Comparison of ENCODE assay signal across 4 cellular contexts in genomic region chr20:13058666-13059389, GRCh38.
TF ChIP-seq lines count a peak whose summit lies in the region.

No MANE protein-coding gene starts in this region.

TF ChIP-seq in A549, 52 proteins besides CTCF, POLR2A, EP300 and RAD21 (continues in another document):
- TF ChIP-seq HOXA7 (CRISPR knock-in tag; IDR thresholded peaks at IDR 0.05): no peak
- no peak for TF ChIP-seq JUN (IDR thresholded peaks at IDR 0.05)
- TF ChIP-seq HOXB5 (CRISPR knock-in tag; IDR thresholded peaks at IDR 0.05): no peak
- no peak for TF ChIP-seq HOXB13 (CRISPR knock-in tag; IDR thresholded peaks at IDR 0.05; ENCODE audit: low read depth)
- no peak for TF ChIP-seq MAZ (IDR thresholded peaks at IDR 0.05; ENCODE audit: borderline replicate concordance, low read depth, low read length)
- no peak for TF ChIP-seq HES2 (IDR thresholded peaks at IDR 0.05)
- TF ChIP-seq TFCP2L1 (CRISPR knock-in tag; IDR thresholded peaks at IDR 0.05): no peak
- no peak for TF ChIP-seq EHF (CRISPR knock-in tag; IDR thresholded peaks at IDR 0.05)
- no peak for TF ChIP-seq REST (IDR thresholded peaks at IDR 0.05)
- TF ChIP-seq ZSCAN20 (CRISPR knock-in tag; IDR thresholded peaks at IDR 0.05): no peak
- no peak for TF ChIP-seq FOXS1 (CRISPR knock-in tag; IDR thresholded peaks at IDR 0.05)
- no peak for TF ChIP-seq RFX5 (IDR thresholded peaks at IDR 0.05)
- no peak for TF ChIP-seq PBX3 (IDR thresholded peaks at IDR 0.05)

TF ChIP-seq in GM23338, 12 proteins besides CTCF, POLR2A, EP300 and RAD21 (continues in another document):
- TF ChIP-seq STAT1 (IDR thresholded peaks at IDR 0.05; ENCODE audit: unreplicated experiment): no peak
- no peak for TF ChIP-seq ZNF331 (CRISPR knock-in tag; IDR thresholded peaks at IDR 0.05; ENCODE audit: low read depth)
- no peak for TF ChIP-seq ZNF462 (CRISPR knock-in tag; IDR thresholded peaks at IDR 0.05)
- no peak for TF ChIP-seq NANOG (IDR thresholded peaks at IDR 0.05; ENCODE audit: borderline replicate concordance)
- no peak for TF ChIP-seq EZH2 (IDR thresholded peaks at IDR 0.05; ENCODE audit: low read depth, unreplicated experiment)
- no peak for TF ChIP-seq EZH2phosphoT487 (IDR thresholded peaks at IDR 0.05; ENCODE audit: unreplicated experiment)

TF ChIP-seq in WTC11, 78 proteins besides CTCF, POLR2A, EP300 and RAD21:
- TF ChIP-seq USF1 (CRISPR knock-in tag; IDR thresholded peaks at IDR 0.05) (no peak), ATF6 (CRISPR knock-in tag; IDR thresholded peaks at IDR 0.05) (no peak), GABPB1 (CRISPR knock-in tag; IDR thresholded peaks at IDR 0.05) (peak; percentile 56)

TF ChIP-seq in H1, 55 proteins besides CTCF, POLR2A, EP300 and RAD21:
- no peak for TF ChIP-seq CHD1 (IDR thresholded peaks at IDR 0.05; ENCODE audit: low read depth, low read length)
- TF ChIP-seq KDM1A (IDR thresholded peaks at IDR 0.05; ENCODE audit: borderline replicate concordance, low read length): no peak
- no peak for TF ChIP-seq YY1 (IDR thresholded peaks at IDR 0.05; ENCODE audit: low read depth, low read length)
- TF ChIP-seq KDM4A (IDR thresholded peaks at IDR 0.05; ENCODE audit: low read depth, low read length, severe bottlenecking): no peak
- TF ChIP-seq BCL11A (IDR thresholded peaks at IDR 0.05; ENCODE audit: low read depth in 2 of 2, low read length in 2 of 2): no peak
